14 cellular contexts compared by ENCODE assay signal in the genomic region with DNA sequence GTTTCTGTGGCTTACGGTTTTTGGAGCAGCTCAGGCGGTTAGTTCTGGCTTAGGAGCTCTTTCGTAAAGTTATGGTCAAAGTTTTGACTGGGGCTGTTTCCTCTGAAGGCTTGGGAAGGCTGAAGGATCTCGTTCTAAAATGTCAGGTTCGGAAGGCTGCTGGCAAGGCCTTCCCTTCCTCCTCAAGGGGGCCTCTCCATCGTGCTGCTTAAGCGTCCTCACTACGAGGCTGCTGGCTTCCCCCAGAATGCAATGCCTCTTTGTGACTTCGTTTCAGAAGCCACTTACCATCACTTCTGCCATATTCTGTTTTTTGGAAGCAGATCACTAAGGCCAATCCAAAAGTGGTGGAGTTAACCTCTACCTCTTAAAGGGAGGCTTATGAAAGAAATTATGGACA.
DNase-seq lines count a peak whose midpoint lies in the region; ATAC-seq and TF ChIP-seq lines count a peak whose summit lies in the region.
"Had no signal": no experiment of that assay in that cellular context is flagged by ENCODE, and none has a peak within 500 bp of the region (broad histone marks: within the 10 kb centered on the region; RNA-seq: fewer than 3 reads in every experiment).

No MANE protein-coding gene starts in this region.

- no peak overlapping the region for H2AK5ac ChIP-seq in mesenchymal stem cell (ENCODE audit: low read length, severe bottlenecking)

- DNase-seq in KBM-7 (peak; percentile 1), endodermal cell (peak; percentile 57), mesenchymal stem cell (no peak), MM.1S (no peak), NCI-H1930 (lab: John Stamatoyannopoulos, UW) (no peak)
- no peak for DNase-seq in activated CD8-positive, alpha-beta memory T cell treated with anti-CD3 and anti-CD28 coated beads, Interleukin-2, amount 50 U/mL, for 4 hours
- DNase-seq: C1 segment of cervical spinal cord; CD4-positive, alpha-beta T cell; DMS153; DMS79 treated with DMSO at 0.1 percent for 48 hours; EL; GDM1 had no signal

- H2AFZ ChIP-seq in mesenchymal stem cell (ENCODE audit: low read depth, low read length), result peak overlapping the region; percentile 27
- H2AFZ ChIP-seq in MM.1S (ENCODE audit: low read length), result no peak overlapping the region

- no peak overlapping the region for H4K91ac ChIP-seq in mesenchymal stem cell (ENCODE audit: low read length)

- no peaks in the 10 kb centered on the region for H4K20me1 ChIP-seq in MM.1S (ENCODE audit: insufficient read depth, low read length)

- H3K9ac ChIP-seq in endodermal cell (ENCODE audit: extremely low read depth, low read length, poor library complexity, severe bottlenecking) (no peak overlapping the region), mesenchymal stem cell (ENCODE audit: low read length) (no peak overlapping the region), MM.1S (ENCODE audit: low read length) (no peak overlapping the region)

- H3K27ac Mint-ChIP-seq in endodermal cell, result no peak overlapping the region
- H3K27ac Mint-ChIP-seq: B cell; CD4-positive, alpha-beta T cell had no signal

- H2BK5ac ChIP-seq in mesenchymal stem cell (ENCODE audit: low read depth, low read length, poor library complexity, severe bottlenecking), result no peak overlapping the region

- no peaks in the 10 kb centered on the region for H3K9me2 ChIP-seq in MM.1S (replicated peaks; ENCODE audit: insufficient read depth, low read length)

- ATAC-seq in GM21390 (IDR thresholded peaks at IDR 0.05; ENCODE audit: unreplicated experiment), result no peak

- H3K4me1 Mint-ChIP-seq in endodermal cell, result no peaks in the 10 kb centered on the region
- H3K4me1 Mint-ChIP-seq: B cell had no signal

- H2BK120ac ChIP-seq in mesenchymal stem cell (ENCODE audit: low read depth, low read length), result no peak overlapping the region

- H3K9me3 Mint-ChIP-seq in endodermal cell, result no peaks in the 10 kb centered on the region

- H3K36me3 Mint-ChIP-seq in endodermal cell (ENCODE audit: low read depth), result no peaks in the 10 kb centered on the region

- TF ChIP-seq CTCF in endodermal cell (conservative IDR thresholded peaks at IDR 0.05), result peak; percentile 44
- TF ChIP-seq CTCF in MM.1S (IDR thresholded peaks at IDR 0.05; ENCODE audit: low read length), result no peak

- H3K9me3 ChIP-seq in endodermal cell (ENCODE audit: control insufficient read depth, low read length), result no peaks in the 10 kb centered on the region
- H3K9me3 ChIP-seq in mesenchymal stem cell (ENCODE audit: control insufficient read depth, low read length), result no peaks in the 10 kb centered on the region
- H3K9me3 ChIP-seq in MM.1S (replicated peaks; ENCODE audit: insufficient read depth, low read length), result no peaks in the 10 kb centered on the region

- no peaks in the 10 kb centered on the region for H3F3A ChIP-seq in MM.1S (ENCODE audit: insufficient read depth, low read length)

- H4K8ac ChIP-seq in mesenchymal stem cell (ENCODE audit: low read length), result no peak overlapping the region

- H3K27ac ChIP-seq in endodermal cell (ENCODE audit: low read depth, low read length) (no peak overlapping the region), mesenchymal stem cell (ENCODE audit: low read length, poor library complexity, severe bottlenecking) (no peak overlapping the region), MM.1S (ENCODE audit: low read length) (no peak overlapping the region)

- H3K23ac ChIP-seq in mesenchymal stem cell (ENCODE audit: low read length in 2 of 2), result no peak overlapping the region

- H2BK12ac ChIP-seq in mesenchymal stem cell (ENCODE audit: low read length in 2 of 2), result no peak overlapping the region

- no peaks in the 10 kb centered on the region for H3K79me2 ChIP-seq in MM.1S (ENCODE audit: low read length)

- H3K14ac ChIP-seq in mesenchymal stem cell (ENCODE audit: low read length in 2 of 2), result no peak overlapping the region

- in situ Hi-C loops in KBM-7 (cut with MboI; ENCODE audit: low pct_unique_long_range_greater_than_20kb, low sequenced_read_pairs), result no loop called here

- H3K27me3 ChIP-seq in endodermal cell (ENCODE audit: control insufficient read depth, insufficient read depth, low read length, poor library complexity, severe bottlenecking) (no peaks in the 10 kb centered on the region), mesenchymal stem cell (ENCODE audit: control insufficient read depth in 1 of 2, insufficient read depth in 1 of 2, low read length in 2 of 2) (no peaks in the 10 kb centered on the region), MM.1S (replicated peaks; ENCODE audit: insufficient read depth, low read length) (no peaks in the 10 kb centered on the region)

- WGBS in endodermal cell (ENCODE audit: insufficient coverage in 1 of 2, insufficient read length in 1 of 2), 2 experiments, result 83 to 85% methylated on average over 4 to 9 of the region's 9 CpGs
- WGBS in mesenchymal stem cell, result 65% methylated on average over 9 of the region's 9 CpGs

- H2BK15ac ChIP-seq in mesenchymal stem cell (ENCODE audit: low read depth, poor library complexity, severe bottlenecking), result no peak overlapping the region

- H3K27me3 Mint-ChIP-seq in endodermal cell (ENCODE audit: insufficient read depth), result no peaks in the 10 kb centered on the region
- H3K27me3 Mint-ChIP-seq: B cell; CD4-positive, alpha-beta T cell had no signal

- H3K79me1 ChIP-seq in mesenchymal stem cell (replicated peaks; ENCODE audit: low read length, poor library complexity, severe bottlenecking), result no peaks in the 10 kb centered on the region

- H3K4me2 ChIP-seq in mesenchymal stem cell (ENCODE audit: low read length, poor library complexity, severe bottlenecking), result no peak overlapping the region
- H3K4me2 ChIP-seq in MM.1S (ENCODE audit: low read depth, low read length), result no peak overlapping the region

- H3K4me3 Mint-ChIP-seq in endodermal cell, result no peak overlapping the region
- H3K4me3 Mint-ChIP-seq: B cell; CD4-positive, alpha-beta T cell had no signal

- H3K18ac ChIP-seq in mesenchymal stem cell (ENCODE audit: low read depth in 1 of 2, low read length in 2 of 2), result no peak overlapping the region

- H3K4me1 ChIP-seq in endodermal cell (ENCODE audit: control insufficient read depth, insufficient read depth, low read length) (no peaks in the 10 kb centered on the region), mesenchymal stem cell (ENCODE audit: control insufficient read depth, insufficient read depth, low read depth, low read length) (no peaks in the 10 kb centered on the region), MM.1S (ENCODE audit: low read length) (no peaks in the 10 kb centered on the region)

- no peak overlapping the region for H3K4ac ChIP-seq in mesenchymal stem cell (ENCODE audit: low read depth in 1 of 2, low read length in 2 of 2)

- no peak overlapping the region for H3K4me3 ChIP-seq in endodermal cell (ENCODE audit: low read length)
- H3K4me3 ChIP-seq in mesenchymal stem cell (ENCODE audit: insufficient read depth in 1 of 2, low read depth in 1 of 2, low read length in 2 of 2), result no peak overlapping the region
- H3K4me3 ChIP-seq in MM.1S (ENCODE audit: low read length), result no peak overlapping the region

- H3K36me3 ChIP-seq in endodermal cell (ENCODE audit: control insufficient read depth, insufficient read depth, low read length) (no peaks in the 10 kb centered on the region), mesenchymal stem cell (ENCODE audit: control insufficient read depth in 1 of 2, insufficient read depth in 2 of 2, low read depth in 1 of 2, low read length in 2 of 2) (no peaks in the 10 kb centered on the region), MM.1S (replicated peaks; ENCODE audit: insufficient read depth, low read length) (no peaks in the 10 kb centered on the region)

Comparison
In these comparisons a context has a peak if more than half of its experiments do, and no peak if none do; other contexts are left out.
1. DNase-seq: peak in KBM-7 (single experiment) and endodermal cell (single experiment); none in mesenchymal stem cell (single experiment), MM.1S (single experiment), NCI-H1930 (0 of 2) and activated CD8-positive, alpha-beta memory T cell treated with anti-CD3 and anti-CD28 coated beads, Interleukin-2, amount 50 U/mL, for 4 hours (single experiment).